ENCODE assay signal across 8 cellular contexts in genomic region chr17:80034654-80034976, GRCh38. TPM values are rescaled to one million over a fixed set of nuclear protein-coding genes. Genes with fewer than 3 reads are reported as not detected.
DNase-seq lines count a peak whose midpoint lies in the region; ATAC-seq, FAIRE-seq and TF ChIP-seq lines count a peak whose summit lies in the region.

No MANE protein-coding gene starts in this region.

- H3K4me2 ChIP-seq in astrocyte (ENCODE audit: low read length): peak overlapping the region; percentile 88

- peak overlapping the region; percentile 14 for H2AFZ ChIP-seq in astrocyte (ENCODE audit: low read depth, low read length)

- peak overlapping the region; percentile 95 to 98 for H3K4me3 Mint-ChIP-seq in activated T-cell treated with anti-CD3 and anti-CD28 coated beads, Interleukin-2, amount 50 U/mL, for 72 hours
- peak overlapping the region; percentile 95 for H3K4me3 Mint-ChIP-seq in astrocyte (ENCODE audit: unreplicated experiment)

- peak overlapping the region; percentile 90 for H3K9ac ChIP-seq in astrocyte (ENCODE audit: low read length)

- peaks cover 11% of the 10 kb centered on the region for H3K4me1 Mint-ChIP-seq in activated T-cell treated with anti-CD3 and anti-CD28 coated beads, Interleukin-2, amount 50 U/mL, for 72 hours (ENCODE audit: low read depth)
- peaks cover 12% of the 10 kb centered on the region for H3K4me1 Mint-ChIP-seq in astrocyte (ENCODE audit: low read depth, unreplicated experiment)

- H3K9me3 ChIP-seq in astrocyte (ENCODE audit: insufficient read depth, low read depth, low read length): no peaks in the 10 kb centered on the region
- H3K9me3 ChIP-seq in right lobe of liver: no peaks in the 10 kb centered on the region
- H3K9me3 ChIP-seq in tibial artery: no peaks in the 10 kb centered on the region

- H3K4me1 ChIP-seq in astrocyte (ENCODE audit: insufficient read depth, low read length): peaks cover 13% of the 10 kb centered on the region
- peaks cover 3 to 25% (median 13%) of the 10 kb centered on the region in 4 donors for H3K4me1 ChIP-seq in right lobe of liver
- peaks cover 0 to 44% (median 25%) of the 10 kb centered on the region in 4 donors for H3K4me1 ChIP-seq in tibial artery

- H3K27ac ChIP-seq in astrocyte (ENCODE audit: low read depth, low read length) (peak overlapping the region; percentile 46), right lobe of liver (peak overlapping the region; percentile 76 to 88 (median 82)), tibial artery (peak overlapping the region; percentile 82 to 85)

- H3K36me3 ChIP-seq in astrocyte (ENCODE audit: insufficient read depth, low read length) (no peaks in the 10 kb centered on the region), right lobe of liver (no peaks in the 10 kb centered on the region), tibial artery (no peaks in the 10 kb centered on the region)

- H3K27me3 ChIP-seq in astrocyte (ENCODE audit: insufficient read depth, low read length): no peaks in the 10 kb centered on the region
- H3K27me3 ChIP-seq in right lobe of liver: no peaks in the 10 kb centered on the region
- H3K27me3 ChIP-seq in tibial artery: no peaks in the 10 kb centered on the region

- no peak for FAIRE-seq in astrocyte (lab: Jason Lieb, UNC)

- no peaks in the 10 kb centered on the region for H3K9me3 Mint-ChIP-seq in activated T-cell treated with anti-CD3 and anti-CD28 coated beads, Interleukin-2, amount 50 U/mL, for 72 hours
- H3K9me3 Mint-ChIP-seq in astrocyte (ENCODE audit: unreplicated experiment): no peaks in the 10 kb centered on the region

- no peak overlapping the region for H3K27ac Mint-ChIP-seq in activated T-cell treated with anti-CD3 and anti-CD28 coated beads, Interleukin-2, amount 50 U/mL, for 72 hours
- peak overlapping the region; percentile 89 for H3K27ac Mint-ChIP-seq in astrocyte (ENCODE audit: unreplicated experiment)

- H3K4me3 ChIP-seq in astrocyte (ENCODE audit: insufficient read depth, low read depth, low read length): peak overlapping the region; percentile 64
- H3K4me3 ChIP-seq in right lobe of liver: peak overlapping the region; percentile 77 to 84 (median 81)
- H3K4me3 ChIP-seq in tibial artery: peak overlapping the region; percentile 69 to 71

- WGBS in right lobe of liver (ENCODE audit: insufficient coverage, low coverage, low lambda C conversion rate, missing lambda C conversion rate): 16% methylated on average over 6 of the region's 6 CpGs

- TF ChIP-seq CTCF in astrocyte (IDR thresholded peaks at IDR 0.05; ENCODE audit: insufficient read depth, low read depth, low read length) (no peak), right lobe of liver (IDR thresholded peaks at IDR 0.05) (no peak), tibial artery (IDR thresholded peaks at IDR 0.05) (no peak)

- peaks cover 55% of the 10 kb centered on the region for H3K79me2 ChIP-seq in astrocyte (ENCODE audit: insufficient read depth, low read length)

- intact Hi-C loops in right lobe of liver (cut with DNase I) (no loop called here), tibial artery (cut with DNase I; ENCODE audit: low total_unique reads) (no loop called here)

- DNase-seq in activated T-cell treated with anti-CD3 and anti-CD28 coated beads, Interleukin-2, amount 50 U/mL, for 72 hours: no peak
- DNase-seq in activated T-cell treated with anti-CD3 and anti-CD28 coated beads, Interleukin-2, amount 50 U/mL, for 48 hours: no peak
- no peak for DNase-seq in astrocyte (ENCODE audit: low read depth)
- peak in 1 of 3 donors; percentile 33 for DNase-seq in right lobe of liver
- no peak for DNase-seq in tibial artery
- no peak for DNase-seq in NCI-H748 treated with DMSO at 0.1 percent for 48 hours (lab: John Stamatoyannopoulos, UW)
- no peak for DNase-seq in stimulated activated naive CD4-positive, alpha-beta T cell treated with Interleukin-2 at 50 U/mL for 16 hours (lab: John Stamatoyannopoulos, UW)
- DNase-seq in dermis blood vessel endothelial cell: no peak

- H3K27me3 Mint-ChIP-seq in activated T-cell treated with anti-CD3 and anti-CD28 coated beads, Interleukin-2, amount 50 U/mL, for 72 hours (ENCODE audit: low read depth): peaks cover 33% of the 10 kb centered on the region
- no peaks in the 10 kb centered on the region for H3K27me3 Mint-ChIP-seq in astrocyte (ENCODE audit: low read depth, unreplicated experiment)

- no peak for ATAC-seq in activated T-cell treated with anti-CD3 and anti-CD28 coated beads, Interleukin-2, amount 50 U/mL, for 72 hours (replicated peaks in 1 of 2)
- no peak for ATAC-seq in right lobe of liver

- peaks cover 52% of the 10 kb centered on the region for H4K20me1 ChIP-seq in astrocyte (ENCODE audit: insufficient read depth, low read length)

- peaks cover 0 to 2% of the 10 kb centered on the region in 2 donors for H3K36me3 Mint-ChIP-seq in activated T-cell treated with anti-CD3 and anti-CD28 coated beads, Interleukin-2, amount 50 U/mL, for 72 hours (ENCODE audit: insufficient read depth in 2 of 2)
- H3K36me3 Mint-ChIP-seq in astrocyte (ENCODE audit: low read depth, unreplicated experiment): peaks cover 2% of the 10 kb centered on the region

- no peak for TF ChIP-seq POLR2A in right lobe of liver (IDR thresholded peaks at IDR 0.05)

RNA-seq across cellular contexts. Expression of gene TBC1D16, which starts 1.1 kb away (rescaled TPM):
- 10 to 100 TPM; 15.8 to 32.8 TPM for total RNA-seq in activated T-cell treated with anti-CD3 and anti-CD28 coated beads, Interleukin-2, amount 50 U/mL, for 72 hours
- total RNA-seq in astrocyte: 37.6 and 45.1 TPM in 2 replicates
- total RNA-seq in right lobe of liver: 10 to 100 TPM in 4 of 6 experiments, 1 to 10 TPM in 2; 5.8 to 21.0 (median 14.4) TPM
- total RNA-seq in dermis blood vessel endothelial cell: 44.9 and 61.8 TPM in 2 replicates

RNA-seq across cellular contexts. Expression of gene CCDC40, which starts 1.8 kb away (rescaled TPM):
- 1 to 10 TPM in 1 of 2 donors, under 1 TPM in 1; 0.53 to 1.3 TPM for total RNA-seq in activated T-cell treated with anti-CD3 and anti-CD28 coated beads, Interleukin-2, amount 50 U/mL, for 72 hours
- total RNA-seq in astrocyte (5.0 and 7.0 TPM in 2 replicates), right lobe of liver (1 to 10 TPM; 1.7 to 3.1 (median 2.1) TPM), dermis blood vessel endothelial cell (1.4 and 2.2 TPM in 2 replicates)
